In the genomic region with DNA sequence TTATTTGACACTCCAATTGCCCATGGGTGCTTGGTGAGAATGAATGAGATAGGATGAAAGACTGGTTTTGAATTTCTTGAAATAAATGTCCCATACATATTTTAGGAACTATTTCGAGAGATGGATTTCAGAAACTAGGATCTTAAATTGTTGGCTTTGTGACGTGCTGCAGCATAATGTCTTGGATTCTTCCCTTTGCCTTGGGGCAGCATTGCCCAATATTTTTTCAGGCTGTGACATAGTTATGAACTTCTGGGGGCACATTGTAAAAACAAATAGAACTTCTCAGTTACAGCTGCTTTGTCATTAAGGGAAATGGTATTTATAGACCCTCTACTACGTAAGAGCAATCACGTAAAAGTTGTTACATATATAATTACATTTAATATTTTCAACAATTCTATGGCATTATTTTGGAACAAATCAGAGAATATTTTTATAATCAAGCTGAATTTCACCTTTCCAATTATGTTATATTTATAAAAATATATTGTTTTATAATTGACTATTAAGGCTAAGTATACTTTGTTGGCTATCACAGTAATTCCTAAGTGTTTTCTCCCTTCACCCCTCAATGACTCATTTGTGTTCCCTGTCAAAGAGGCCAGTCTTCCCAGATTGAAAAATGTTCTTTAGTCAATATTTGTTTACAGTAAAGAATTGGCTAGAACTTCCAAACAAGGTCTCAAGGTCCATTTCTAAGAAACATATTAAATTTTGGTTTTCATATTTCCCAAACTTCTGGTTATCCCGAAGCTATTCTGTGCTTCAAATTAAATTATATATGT, we compare ENCODE assay signal across 17 cellular contexts.
"Had no signal": no experiment of that assay in that cellular context is flagged by ENCODE, and none has a peak within 500 bp of the region (broad histone marks: within the 10 kb centered on the region; RNA-seq: fewer than 3 reads in every experiment).

No MANE protein-coding gene starts in this region.

- H3K4me3 ChIP-seq: coronary artery, gastroesophageal sphincter, left ventricle myocardium inferior, lower lobe of right lung, smooth muscle cell had no signal

- DNase-seq: effector CD4-positive, alpha-beta T cell; endodermal cell; glutamatergic neuron; immature natural killer cell; kidney; left cardiac atrium; left ventricle myocardium inferior; lower lobe of right lung; natural killer cell; right cardiac atrium; stimulated activated CD4-positive, alpha-beta T cell treated with anti-CD3 and anti-CD28 coated beads, Interleukin-2, amount 100 ng/mL, for 48 hours; stimulated activated naive CD4-positive, alpha-beta T cell treated with Interleukin-2 at 50 U/mL for 16 hours; trophoblast cell had no signal

- ATAC-seq: esophagus mucosa, gastroesophageal sphincter, left cardiac atrium, lower lobe of right lung, natural killer cell, right cardiac atrium had no signal

- H3K4me1 ChIP-seq: gastroesophageal sphincter, left ventricle myocardium inferior, lower lobe of right lung had no signal

- H3K36me3 ChIP-seq: gastroesophageal sphincter, left ventricle myocardium inferior, lower lobe of right lung had no signal

- H3K9me3 ChIP-seq: gastroesophageal sphincter, lower lobe of right lung had no signal

- H3K27ac ChIP-seq: coronary artery, gastroesophageal sphincter, left ventricle myocardium inferior, lower lobe of right lung had no signal

- H3K27me3 ChIP-seq: gastroesophageal sphincter had no signal
